Comparison of ENCODE assay signal across 13 cellular contexts in the genomic region with DNA sequence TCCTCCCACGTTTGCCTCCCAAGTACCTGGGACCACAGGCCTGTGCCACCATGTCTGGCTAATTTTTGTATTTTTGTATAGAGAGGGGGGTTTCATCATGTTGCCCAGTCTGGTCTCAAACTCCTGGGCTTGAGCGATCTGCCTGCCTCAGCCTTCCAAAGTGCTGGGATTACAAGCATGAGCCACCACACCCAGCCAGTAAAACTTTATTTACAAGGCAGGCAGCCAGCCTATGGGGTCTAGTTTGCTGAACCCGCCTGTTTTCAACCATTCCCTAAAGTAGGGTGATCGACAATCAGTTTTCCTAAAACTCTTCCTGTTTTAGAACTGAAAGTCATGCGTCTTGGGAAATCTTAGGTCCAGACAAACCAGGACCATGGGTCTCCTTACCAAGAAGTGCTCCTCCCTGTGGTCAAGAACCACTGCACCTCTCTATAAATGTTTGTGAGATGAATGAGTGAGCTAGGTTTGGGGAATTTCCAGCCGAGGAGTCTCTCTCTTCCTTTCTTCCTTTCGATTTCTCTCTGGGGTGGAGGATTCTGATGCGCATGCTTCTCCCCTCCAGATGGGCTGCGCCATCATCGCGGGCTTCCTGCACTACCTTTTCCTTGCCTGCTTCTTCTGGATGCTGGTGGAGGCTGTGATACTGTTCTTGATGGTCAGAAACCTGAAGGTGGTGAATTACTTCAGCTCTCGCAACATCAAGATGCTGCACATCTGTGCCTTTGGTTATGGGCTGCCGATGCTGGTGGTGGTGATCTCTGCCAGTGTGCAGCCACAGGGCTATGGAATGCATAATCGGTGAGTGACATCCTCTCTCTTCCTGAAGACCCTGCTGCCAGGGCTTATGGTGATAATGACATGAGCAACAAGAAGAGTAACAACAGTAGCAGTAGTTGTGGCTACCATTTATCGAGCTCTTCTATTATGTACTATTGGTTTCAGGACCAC. TPM values are rescaled to one million over a fixed set of nuclear protein-coding genes. Genes with fewer than 3 reads are reported as not detected.
DNase-seq lines count a peak whose midpoint lies in the region; ATAC-seq and TF ChIP-seq lines count a peak whose summit lies in the region.
"Had no signal": no experiment of that assay in that cellular context is flagged by ENCODE, and none has a peak within 500 bp of the region (broad histone marks: within the 10 kb centered on the region; RNA-seq: fewer than 3 reads in every experiment).

No MANE protein-coding gene starts in this region.

- H3K4me1 ChIP-seq in heart left ventricle: no peaks in the 10 kb centered on the region

- DNase-seq in activated CD8-positive, alpha-beta T cell treated with anti-CD3 and anti-CD28 coated beads for 36 hours: peak; percentile 4
- no peak for DNase-seq in activated CD8-positive, alpha-beta T cell treated with anti-CD3 and anti-CD28 coated beads, Interleukin-2, amount 10 ng/mL, durations not matched to agents 7 days and 5 days
- DNase-seq in NB4 (ENCODE audit: low read depth): peak; percentile 11
- DNase-seq in stimulated activated CD8-positive, alpha-beta memory T cell treated with anti-CD3 and anti-CD28 coated beads, Interleukin-4, amount 100 ng/mL, for 48 hours: peak; percentile 39
- no peak for DNase-seq in RWPE1 (ENCODE audit: low spot score)
- no peak for DNase-seq in caudate nucleus (lab: John Stamatoyannopoulos, UW)
- no peak for DNase-seq in heart left ventricle
- DNase-seq: AML-193; NCI-H2029 treated with DMSO at 0.1 percent for 48 hours; stimulated activated naive CD4-positive, alpha-beta T cell treated with Interleukin-2 at 50 U/mL for 16 hours; T-helper 9 cell had no signal

- no peaks in the 10 kb centered on the region for H3K27me3 Mint-ChIP-seq in activated CD8-positive, alpha-beta T cell treated with anti-CD3 and anti-CD28 coated beads for 36 hours
- H3K27me3 Mint-ChIP-seq in activated CD8-positive, alpha-beta T cell treated with anti-CD3 and anti-CD28 coated beads, Interleukin-2, amount 10 ng/mL, durations not matched to agents 7 days and 5 days (ENCODE audit: low read depth): no peaks in the 10 kb centered on the region
- H3K27me3 Mint-ChIP-seq in activated naive CD4-positive, alpha-beta T cell treated with anti-CD3 and anti-CD28 coated beads, Interleukin-2, amount 50 U/mL, for 24 hours: no peaks in the 10 kb centered on the region

- CTCF ChIA-PET in activated CD8-positive, alpha-beta T cell treated with anti-CD3 and anti-CD28 coated beads for 36 hours (lab: Charles Lee): no interaction called here
- CTCF ChIA-PET in activated CD8-positive, alpha-beta T cell treated with anti-CD3 and anti-CD28 coated beads, Interleukin-2, amount 10 ng/mL, durations not matched to agents 7 days and 5 days (lab: Charles Lee): interaction anchor here (0.7 kb wide), 1 partner anchor 144 kb away, joined by 3 read pairs; a partner anchor contains a TSS
- CTCF ChIA-PET in RWPE1 (lab: Yijun Ruan, JAX): interaction anchor here (0.6 to 0.7 kb wide), 2 partner anchors 185 to 504 kb away, joined by 3 to 6 read pairs; no protein-coding TSS in a partner anchor

- peak; percentile 47 for ATAC-seq in activated CD8-positive, alpha-beta T cell treated with anti-CD3 and anti-CD28 coated beads for 36 hours
- no peak for ATAC-seq in activated CD8-positive, alpha-beta T cell treated with anti-CD3 and anti-CD28 coated beads, Interleukin-2, amount 10 ng/mL, durations not matched to agents 7 days and 5 days
- no peak for ATAC-seq in heart left ventricle

- peaks cover 16% of the 10 kb centered on the region for H3K9me3 Mint-ChIP-seq in activated CD8-positive, alpha-beta T cell treated with anti-CD3 and anti-CD28 coated beads for 36 hours
- H3K9me3 Mint-ChIP-seq in activated CD8-positive, alpha-beta T cell treated with anti-CD3 and anti-CD28 coated beads, Interleukin-2, amount 10 ng/mL, durations not matched to agents 7 days and 5 days (ENCODE audit: insufficient read depth): peaks cover 15% of the 10 kb centered on the region
- H3K9me3 Mint-ChIP-seq in activated naive CD4-positive, alpha-beta T cell treated with anti-CD3 and anti-CD28 coated beads, Interleukin-2, amount 50 U/mL, for 24 hours: no peaks in the 10 kb centered on the region

- TF ChIP-seq POLR2A in NB4 (IDR thresholded peaks at IDR 0.05; ENCODE audit: extremely low read depth, insufficient read length) (no peak), heart left ventricle (IDR thresholded peaks at IDR 0.05) (no peak)

- H3K36me3 ChIP-seq in heart left ventricle: no peaks in the 10 kb centered on the region

- no peak overlapping the region for H3K27ac ChIP-seq in RWPE1
- H3K27ac ChIP-seq in caudate nucleus (ENCODE audit: low read depth, low read length): no peak overlapping the region
- H3K27ac ChIP-seq in heart left ventricle: no peak overlapping the region

- H3K27me3 ChIP-seq in heart left ventricle: peaks cover 0 to 5% (median 0%) of the 10 kb centered on the region in 9 donors

- peaks cover 4% of the 10 kb centered on the region for H3K36me3 Mint-ChIP-seq in activated CD8-positive, alpha-beta T cell treated with anti-CD3 and anti-CD28 coated beads for 36 hours (ENCODE audit: low read depth)
- H3K36me3 Mint-ChIP-seq in activated CD8-positive, alpha-beta T cell treated with anti-CD3 and anti-CD28 coated beads, Interleukin-2, amount 10 ng/mL, durations not matched to agents 7 days and 5 days (ENCODE audit: low read depth): peaks cover 7% of the 10 kb centered on the region
- H3K36me3 Mint-ChIP-seq in activated naive CD4-positive, alpha-beta T cell treated with anti-CD3 and anti-CD28 coated beads, Interleukin-2, amount 50 U/mL, for 24 hours: peaks cover 14% of the 10 kb centered on the region

- H3K4me3 ChIP-seq in NB4 (ENCODE audit: low read depth, low read length) (no peak overlapping the region), heart left ventricle (no peak overlapping the region)

- 66 to 74% (median 69%) methylated on average over 14 to 15 of the region's 15 CpGs for WGBS in heart left ventricle, 4 donors

- peaks cover 9% of the 10 kb centered on the region for H3K4me1 Mint-ChIP-seq in activated CD8-positive, alpha-beta T cell treated with anti-CD3 and anti-CD28 coated beads for 36 hours (ENCODE audit: low read depth)
- peaks cover 3% of the 10 kb centered on the region for H3K4me1 Mint-ChIP-seq in activated CD8-positive, alpha-beta T cell treated with anti-CD3 and anti-CD28 coated beads, Interleukin-2, amount 10 ng/mL, durations not matched to agents 7 days and 5 days (ENCODE audit: low read depth)
- H3K4me1 Mint-ChIP-seq in activated naive CD4-positive, alpha-beta T cell treated with anti-CD3 and anti-CD28 coated beads, Interleukin-2, amount 50 U/mL, for 24 hours: peaks cover 12% of the 10 kb centered on the region

- TF ChIP-seq CTCF in activated CD8-positive, alpha-beta T cell treated with anti-CD3 and anti-CD28 coated beads for 36 hours (IDR thresholded peaks at IDR 0.05): no peak
- TF ChIP-seq CTCF in NB4 (IDR thresholded peaks at IDR 0.05; ENCODE audit: low read depth, low read length): peak; percentile 19
- no peak for TF ChIP-seq CTCF in RWPE1 (conservative IDR thresholded peaks at IDR 0.05; ENCODE audit: low read depth)
- TF ChIP-seq CTCF in heart left ventricle (IDR thresholded peaks at IDR 0.05): no peak

- H3K4me3 Mint-ChIP-seq in activated CD8-positive, alpha-beta T cell treated with anti-CD3 and anti-CD28 coated beads for 36 hours: no peak overlapping the region
- no peak overlapping the region for H3K4me3 Mint-ChIP-seq in activated CD8-positive, alpha-beta T cell treated with anti-CD3 and anti-CD28 coated beads, Interleukin-2, amount 10 ng/mL, durations not matched to agents 7 days and 5 days
- peak overlapping the region; percentile 21 for H3K4me3 Mint-ChIP-seq in activated naive CD4-positive, alpha-beta T cell treated with anti-CD3 and anti-CD28 coated beads, Interleukin-2, amount 50 U/mL, for 24 hours

- H3K9me3 ChIP-seq in heart left ventricle: peaks cover 0 to 34% (median 19%) of the 10 kb centered on the region in 12 donors

- intact Hi-C loops in activated CD8-positive, alpha-beta T cell treated with anti-CD3 and anti-CD28 coated beads for 36 hours (cut with micrococcal nuclease): no loop called here
- intact Hi-C loops in heart left ventricle (cut with DNase I): no loop called here

- POLR2A ChIA-PET in activated CD8-positive, alpha-beta T cell treated with anti-CD3 and anti-CD28 coated beads for 36 hours (lab: Charles Lee): no interaction called here
- POLR2A ChIA-PET in activated CD8-positive, alpha-beta T cell treated with anti-CD3 and anti-CD28 coated beads, Interleukin-2, amount 10 ng/mL, durations not matched to agents 7 days and 5 days (lab: Charles Lee): interaction anchor here (0.6 kb wide), 2 partner anchors 51 to 1733 kb away, joined by 3 to 4 read pairs; no protein-coding TSS in a partner anchor
- POLR2A ChIA-PET in RWPE1 (lab: Yijun Ruan, JAX; ENCODE audit: low non-redundant PET): no interaction called here

- no peak overlapping the region for H3K27ac Mint-ChIP-seq in activated CD8-positive, alpha-beta T cell treated with anti-CD3 and anti-CD28 coated beads for 36 hours
- H3K27ac Mint-ChIP-seq in activated CD8-positive, alpha-beta T cell treated with anti-CD3 and anti-CD28 coated beads, Interleukin-2, amount 10 ng/mL, durations not matched to agents 7 days and 5 days: no peak overlapping the region
- H3K27ac Mint-ChIP-seq in activated naive CD4-positive, alpha-beta T cell treated with anti-CD3 and anti-CD28 coated beads, Interleukin-2, amount 50 U/mL, for 24 hours: no peak overlapping the region

RNA-seq across cellular contexts. Expression of a gene that starts 38.7 kb away (rescaled TPM):
- 1 to 10 TPM; 1.2 to 1.6 TPM for total RNA-seq in activated CD8-positive, alpha-beta T cell treated with anti-CD3 and anti-CD28 coated beads for 36 hours
- under 1 TPM; 0.47 to 0.50 TPM for total RNA-seq in activated CD8-positive, alpha-beta T cell treated with anti-CD3 and anti-CD28 coated beads, Interleukin-2, amount 10 ng/mL, durations not matched to agents 7 days and 5 days
- 1 to 10 TPM in 2 of 9 donors, under 1 TPM in 2, not detected in 5; 0.18 to 6.4 (median 0.97) TPM for total RNA-seq in heart left ventricle
- polyA plus RNA-seq in heart left ventricle: under 1 TPM in 1 of 2 donors, not detected in 1; 0.12 TPM
- total RNA-seq: chondrocyte had no signal

Comparison
In these comparisons a context has a peak if more than half of its experiments do, and no peak if none do; other contexts are left out.
1. DNase-seq: peak in activated CD8-positive, alpha-beta T cell treated with anti-CD3 and anti-CD28 coated beads for 36 hours (single experiment), NB4 (single experiment) and stimulated activated CD8-positive, alpha-beta memory T cell treated with anti-CD3 and anti-CD28 coated beads, Interleukin-4, amount 100 ng/mL, for 48 hours (single experiment); none in activated CD8-positive, alpha-beta T cell treated with anti-CD3 and anti-CD28 coated beads, Interleukin-2, amount 10 ng/mL, durations not matched to agents 7 days and 5 days (single experiment), RWPE1 (single experiment), caudate nucleus (0 of 61) and heart left ventricle (0 of 5).